In the genomic region with DNA sequence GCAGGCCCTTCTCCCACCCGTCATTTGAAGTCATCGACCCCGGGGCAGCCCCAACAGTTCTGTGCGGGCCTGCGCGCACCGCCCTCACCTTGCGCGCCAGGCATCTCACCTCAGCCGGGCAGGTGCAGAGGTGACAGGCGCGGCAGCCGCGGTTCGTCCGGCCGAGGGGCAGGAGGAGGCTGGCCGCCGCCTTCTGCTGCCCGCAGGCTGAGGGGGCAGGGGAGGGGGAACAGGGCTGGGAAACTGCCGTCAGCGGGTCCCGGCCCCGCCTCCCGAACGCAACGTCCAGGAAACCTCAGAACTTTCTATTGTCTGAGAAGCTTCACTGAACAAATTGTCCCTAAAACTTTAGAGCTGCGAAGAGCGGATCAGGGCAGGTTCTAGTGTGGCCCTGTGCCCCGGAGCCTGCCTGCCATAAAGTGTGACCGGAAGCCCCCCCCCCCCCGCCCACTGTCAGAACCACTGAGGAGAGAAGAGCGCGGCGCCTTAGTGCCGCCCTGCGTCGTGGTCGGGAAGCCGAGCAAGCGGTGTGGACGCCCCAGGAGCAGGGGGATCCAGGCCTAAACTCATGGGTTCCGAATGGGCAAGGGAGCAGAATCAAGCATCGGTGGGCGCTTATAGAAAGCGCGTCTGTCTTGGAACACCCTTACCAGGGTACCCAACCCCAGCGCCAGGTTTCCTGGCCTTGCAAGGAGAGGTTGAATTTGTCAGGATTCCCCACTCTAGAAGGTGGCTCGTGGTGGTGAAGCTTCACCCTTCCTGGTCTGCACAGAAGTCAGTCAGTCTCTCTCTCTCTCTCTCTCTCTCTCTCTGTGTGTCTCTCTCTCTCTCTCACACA, we compare ENCODE assay signal across 10 cellular contexts. TPM values are rescaled to one million over a fixed set of nuclear protein-coding genes. Genes with fewer than 3 reads are reported as not detected.
DNase-seq lines count a peak whose midpoint lies in the region; ATAC-seq, FAIRE-seq and TF ChIP-seq lines count a peak whose summit lies in the region.
"Had no signal": no experiment of that assay in that cellular context is flagged by ENCODE, and none has a peak within 500 bp of the region (broad histone marks: within the 10 kb centered on the region; RNA-seq: fewer than 3 reads in every experiment).

No MANE protein-coding gene starts in this region.

- no peak overlapping the region for H3K4me3 ChIP-seq in K562
- peak overlapping the region; percentile 3 to 24 for H3K4me3 ChIP-seq in testis

- DNase-seq in T-helper 2 cell treated with Interferon-gamma antibody and Interleukin-4, amounts not matched to agents 5 μg/mL and 100 μg/mL, for 36 hours (ENCODE audit: low spot score) = no peak
- no peak for DNase-seq in T-helper 2 cell
- DNase-seq in K562 (ENCODE audit: extremely low read depth in 1 of 4, low spot score in 3 of 4) = no peak
- peak; percentile 42 for DNase-seq in iPS-NIHi11 (ENCODE audit: low spot score)
- no peak for DNase-seq in testis
- no peak for DNase-seq in NCI-H748 (lab: John Stamatoyannopoulos, UW; ENCODE audit: unreplicated experiment)
- no peak for DNase-seq in NCI-H2171 (lab: John Stamatoyannopoulos, UW)
- no peak for DNase-seq in NCI-H69 (lab: John Stamatoyannopoulos, UW)
- DNase-seq: stimulated activated CD4-positive, alpha-beta T cell treated with anti-CD3 and anti-CD28 coated beads, Interleukin-2, amount 100 ng/mL, for 24 hours had no signal

- TF ChIP-seq EP300 in K562 (IDR thresholded peaks at IDR 0.05; ENCODE audit: low read length) = no peak

- intact Hi-C loops in K562 (cut with micrococcal nuclease) (no loop called here), testis (cut with DNase I; ENCODE audit: low total_unique reads) (no loop called here)

- no peaks in the 10 kb centered on the region for H3K36me3 Mint-ChIP-seq in T-helper 2 cell treated with Interferon-gamma antibody and Interleukin-4, amounts not matched to agents 5 μg/mL and 100 μg/mL, for 36 hours (ENCODE audit: low read depth)

- H3K27me3 Mint-ChIP-seq in T-helper 2 cell treated with Interferon-gamma antibody and Interleukin-4, amounts not matched to agents 5 μg/mL and 100 μg/mL, for 36 hours (ENCODE audit: low read depth) = peaks cover 83% of the 10 kb centered on the region

- no peak overlapping the region for H3K9ac ChIP-seq in K562 (ENCODE audit: insufficient read depth in 1 of 2, low read depth in 2 of 2, low read length in 2 of 2)

- no TSS peak for BruUV-seq in K562 (replicated peaks; lab: Mats Ljungman, UMichigan)

- no peaks in the 10 kb centered on the region for H3K9me3 Mint-ChIP-seq in T-helper 2 cell treated with Interferon-gamma antibody and Interleukin-4, amounts not matched to agents 5 μg/mL and 100 μg/mL, for 36 hours

- H3K9me1 ChIP-seq in K562 (ENCODE audit: control insufficient read depth, insufficient read depth, low read length) = no peaks in the 10 kb centered on the region

- 46% methylated on average over 46 of the region's 49 CpGs for whole genome bisulfite sequencing in K562 (ENCODE audit: insufficient coverage, low coverage, missing lambda C conversion rate)
- WGBS in testis, 2 donors = 1 to 2% methylated on average over 26 to 49 of the region's 49 CpGs

- H3K27me3 ChIP-seq in K562 (ENCODE audit: control insufficient read depth in 2 of 2, insufficient read depth in 2 of 2, low read length in 2 of 2) = peaks cover 17 to 61% of the 10 kb centered on the region in 2 experiments; a peak in 3 of 5 replicates
- no peaks in the 10 kb centered on the region for H3K27me3 ChIP-seq in testis

- H3K4me3 Mint-ChIP-seq in T-helper 2 cell treated with Interferon-gamma antibody and Interleukin-4, amounts not matched to agents 5 μg/mL and 100 μg/mL, for 36 hours = peak overlapping the region; percentile 40

- H3K4me2 ChIP-seq in K562 (ENCODE audit: insufficient read depth, low read length) = 0 out of 2 replicates have a peak overlapping the region, but pooled peaks have one; percentile 14

- FAIRE-seq in K562 (lab: Jason Lieb, UNC) = no peak

- no peaks in the 10 kb centered on the region for H4K20me1 ChIP-seq in K562 (replicated peaks; ENCODE audit: control insufficient read depth, insufficient read depth, low read length)

- TF ChIP-seq RAD21 in K562 (CRISPR knock-in tag; conservative IDR thresholded peaks at IDR 0.05 in 1 of 2, IDR thresholded peaks at IDR 0.05 in 1 of 2) = no peak

- no peak for TF ChIP-seq CTCF in K562 (IDR thresholded peaks at IDR 0.05 in 2 of 3, conservative IDR thresholded peaks at IDR 0.05 in 1 of 3; ENCODE audit: insufficient read depth in 2 of 3, low read depth in 1 of 3, low read length in 3 of 3)
- no peak for TF ChIP-seq CTCF in testis (IDR thresholded peaks at IDR 0.05)

- no peak overlapping the region for H3K27ac Mint-ChIP-seq in T-helper 2 cell treated with Interferon-gamma antibody and Interleukin-4, amounts not matched to agents 5 μg/mL and 100 μg/mL, for 36 hours

- peak overlapping the region; percentile 15; the same call in 1 of the 2 replicates for H2AFZ ChIP-seq in K562 (ENCODE audit: low read depth, low read length)

- POLR2A ChIA-PET in K562 (lab: Yijun Ruan, JAX) = interaction anchor here (0.6 kb wide), 1 partner anchor 156 kb away, joined by 3 read pairs; no protein-coding TSS in a partner anchor

- H3K4me1 ChIP-seq in K562 (replicated peaks in 1 of 2; ENCODE audit: control insufficient read depth in 2 of 2, insufficient read depth in 2 of 2, low read length in 2 of 2) (peaks cover 0 to 11% of the 10 kb centered on the region in 2 experiments; a peak in 3 of 5 replicates), testis (no peaks in the 10 kb centered on the region)

- H3K27ac ChIP-seq in K562 (ENCODE audit: extremely low read depth, low read depth, low read length) (no peak overlapping the region), testis (no peak overlapping the region)

- H3K9me3 ChIP-seq in K562 (replicated peaks; ENCODE audit: control insufficient read depth, insufficient read depth, low read depth, low read length) (no peaks in the 10 kb centered on the region), testis (no peaks in the 10 kb centered on the region)

- H3K4me1 Mint-ChIP-seq in T-helper 2 cell treated with Interferon-gamma antibody and Interleukin-4, amounts not matched to agents 5 μg/mL and 100 μg/mL, for 36 hours (ENCODE audit: low read depth) = peaks cover 4% of the 10 kb centered on the region

- in situ Hi-C loops in K562 (cut with MboI) = no loop called here

- no peaks in the 10 kb centered on the region for H3K36me3 ChIP-seq in K562 (ENCODE audit: control insufficient read depth, insufficient read depth, low read length)
- no peaks in the 10 kb centered on the region for H3K36me3 ChIP-seq in testis (ENCODE audit: low read depth, missing control alignments)

- ATAC-seq in K562 = peak; percentile 15; the same call in 2 of the 3 replicates

- CTCF ChIA-PET in K562 (lab: Yijun Ruan, JAX; ENCODE audit: low intra/inter-chr PET ratio) = no interaction called here

- TF ChIP-seq POLR2A in K562 (conservative IDR thresholded peaks at IDR 0.05) = no peak
- TF ChIP-seq POLR2A in testis (IDR thresholded peaks at IDR 0.05) = no peak

- H3K79me2 ChIP-seq in K562 (ENCODE audit: control insufficient read depth, insufficient read depth, low read length) = no peaks in the 10 kb centered on the region

TF ChIP-seq in K562, 482 proteins besides CTCF, POLR2A, EP300 and RAD21 (continues in another document):
- no peak for TF ChIP-seq CHD1 (IDR thresholded peaks at IDR 0.05; ENCODE audit: low read length)
- TF ChIP-seq, protein P1, sequence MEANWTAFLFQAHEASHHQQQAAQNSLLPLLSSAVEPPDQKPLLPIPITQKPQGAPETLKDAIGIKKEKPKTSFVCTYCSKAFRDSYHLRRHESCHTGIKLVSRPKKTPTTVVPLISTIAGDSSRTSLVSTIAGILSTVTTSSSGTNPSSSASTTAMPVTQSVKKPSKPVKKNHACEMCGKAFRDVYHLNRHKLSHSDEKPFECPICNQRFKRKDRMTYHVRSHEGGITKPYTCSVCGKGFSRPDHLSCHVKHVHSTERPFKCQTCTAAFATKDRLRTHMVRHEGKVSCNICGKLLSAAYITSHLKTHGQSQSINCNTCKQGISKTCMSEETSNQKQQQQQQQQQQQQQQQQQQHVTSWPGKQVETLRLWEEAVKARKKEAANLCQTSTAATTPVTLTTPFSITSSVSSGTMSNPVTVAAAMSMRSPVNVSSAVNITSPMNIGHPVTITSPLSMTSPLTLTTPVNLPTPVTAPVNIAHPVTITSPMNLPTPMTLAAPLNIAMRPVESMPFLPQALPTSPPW (CRISPR knock-in tag; IDR thresholded peaks at IDR 0.05) = peak; percentile 64; the same call in 1 of the 2 replicates
- TF ChIP-seq CXXC5 (CRISPR knock-in tag; IDR thresholded peaks at IDR 0.05) = 0 out of 2 replicates have a peak, but pooled peaks have one; percentile 10

RNA-seq across cellular contexts. Expression of a gene that starts 13.3 kb away (rescaled TPM):
- total RNA-seq in K562 (2011; cell fraction: chromatin; rRNA removed; ENCODE audit: low replicate concordance) = 0.28 and 0.95 TPM in 2 replicates
- total RNA-seq in K562 (2011; cell fraction: nucleolus; rRNA removed) = 0.33 and 0.66 TPM in 2 replicates
- total RNA-seq in K562 (2011; cell fraction: nucleoplasm; rRNA removed) = 0.31 and 0.73 TPM in 2 replicates
- total RNA-seq in K562 (2014; rRNA removed) (2.4 and 2.6 TPM in 2 replicates), K562 (2014; rRNA removed; fragmentation: Illumina TruSeq; extraction: Trizol) (1.9 and 2.1 TPM in 2 replicates), K562 (2015; rRNA removed; fragmentation: Illumina TruSeq; extraction: Trizol) (1.7 and 2.1 TPM in 2 replicates), K562 (2021) (2.6 and 2.7 TPM in 2 replicates), testis (under 1 TPM; 0.63 to 0.74 TPM)
- polyA plus RNA-seq in K562 (2011; rRNA removed) (0.03 TPM in 1 of 2 replicates, not detected in the other), K562 (2014; fragmentation: Illumina TruSeq; extraction: Trizol) (2.4 and 3.0 TPM in 2 replicates), K562 (2014; fragmentation: Nextera tagmentation; extraction: Ambion mirVana) (1 to 10 TPM; 1.7 to 3.4 TPM), K562 (2014; rRNA removed) (2.1 and 2.3 TPM in 2 replicates), testis (ENCODE audit: insufficient read depth, low read depth, low replicate concordance) (1.5 TPM)
- polyA plus RNA-seq in K562 (2011; cell fraction: cytosol; rRNA removed) = 0.03 TPM in 2 replicates
- polyA plus RNA-seq in K562 (2011; cell fraction: nucleus; rRNA removed) = 0.06 and 0.07 TPM in 2 replicates
- polyA plus RNA-seq in K562 (2012) = 2.2 and 10.1 TPM in 2 replicates
- polyA minus RNA-seq in K562 (2011; rRNA and poly(A)+ RNA removed) = 0.04 and 0.06 TPM in 2 replicates
- polyA minus RNA-seq in K562 (2011; cell fraction: cytosol; rRNA and poly(A)+ RNA removed) = not detected in 2 replicates
- polyA minus RNA-seq in K562 (2011; cell fraction: nucleus; rRNA and poly(A)+ RNA removed) = not detected in 2 replicates
- total RNA-seq: A172 had no signal
